1 cellular context compared by ENCODE assay signal in genomic region chr1:156591181-156591431, GRCh38.
A peak's percentile ranks its signal among the peaks of the same experiment; 100 is the strongest.
TF ChIP-seq lines count a peak whose summit lies in the region.

No MANE protein-coding gene starts in this region.

TF ChIP-seq in HepG2, 621 proteins besides CTCF, POLR2A, EP300 and RAD21:
- TF ChIP-seq SRSF1 (optimal IDR thresholded peaks at IDR 0.05; ENCODE audit: low read depth, low read length) = peak; percentile 0
- TF ChIP-seq SMYD3 (CRISPR knock-in tag; IDR thresholded peaks at IDR 0.05) = 0 out of 2 replicates have a peak, but pooled peaks have one; percentile 8
- no peak for TF ChIP-seq ZNF556 (CRISPR knock-in tag; IDR thresholded peaks at IDR 0.05; ENCODE audit: borderline replicate concordance)
- TF ChIP-seq YEATS4 (CRISPR knock-in tag; IDR thresholded peaks at IDR 0.05; ENCODE audit: borderline replicate concordance) = 0 out of 2 replicates have a peak, but pooled peaks have one; percentile 15
- TF ChIP-seq ZNF629 (CRISPR knock-in tag; conservative IDR thresholded peaks at IDR 0.05) = no peak
- peak; percentile 6; the same call in 1 of the 2 replicates for TF ChIP-seq ATF1 (CRISPR knock-in tag; IDR thresholded peaks at IDR 0.05)
- 0 out of 2 replicates have a peak, but pooled peaks have one; percentile 5 for TF ChIP-seq NR2F6 (IDR thresholded peaks at IDR 0.05)
- TF ChIP-seq NR2F6 (CRISPR knock-in tag; IDR thresholded peaks at IDR 0.05) = no peak
- no peak for TF ChIP-seq ZNF276 (CRISPR knock-in tag; IDR thresholded peaks at IDR 0.05; ENCODE audit: low read depth)
- TF ChIP-seq ZBTB2 (CRISPR knock-in tag; IDR thresholded peaks at IDR 0.05; ENCODE audit: low read depth) = no peak
- no peak for TF ChIP-seq ZNF839 (CRISPR knock-in tag; IDR thresholded peaks at IDR 0.05; ENCODE audit: borderline replicate concordance)
- peak; percentile 71; the same call in 1 of the 2 replicates for TF ChIP-seq ZNF510 (CRISPR knock-in tag; IDR thresholded peaks at IDR 0.05; ENCODE audit: low read depth)
- TF ChIP-seq ZSCAN5A (CRISPR knock-in tag; IDR thresholded peaks at IDR 0.05; ENCODE audit: borderline replicate concordance) = 0 out of 2 replicates have a peak, but pooled peaks have one; percentile 18
- no peak for TF ChIP-seq ZNF205 (CRISPR knock-in tag; IDR thresholded peaks at IDR 0.05)
- no peak for TF ChIP-seq ZNF138 (CRISPR knock-in tag; IDR thresholded peaks at IDR 0.05; ENCODE audit: low read depth)
TF ChIP-seq in HepG2: peak in this region for 7.
